Comparison of ENCODE assay signal across 17 cellular contexts in the genomic region with DNA sequence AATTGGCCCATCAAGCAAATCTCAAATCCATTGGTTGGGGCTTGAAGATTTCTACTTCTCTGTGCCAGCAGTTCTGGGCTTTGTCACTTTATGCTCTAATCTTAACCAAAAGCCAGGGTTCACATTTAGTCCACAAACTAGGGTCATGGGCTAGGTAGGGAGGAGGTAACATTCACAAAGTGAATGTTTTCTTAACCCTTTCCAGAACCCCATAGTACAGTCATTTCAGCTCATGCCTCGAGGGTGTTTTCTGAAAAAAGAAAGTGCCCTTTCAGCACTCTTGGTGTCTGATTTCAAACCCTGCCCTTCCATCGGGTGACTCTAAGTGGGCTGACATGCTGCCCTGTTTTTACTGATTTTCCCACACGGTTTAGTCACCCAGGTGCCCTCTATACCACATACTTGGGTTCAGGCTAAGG. TPM values are rescaled to one million over a fixed set of nuclear protein-coding genes. Genes with fewer than 3 reads are reported as not detected.
DNase-seq lines count a peak whose midpoint lies in the region; ATAC-seq, FAIRE-seq and TF ChIP-seq lines count a peak whose summit lies in the region.
"Had no signal": no experiment of that assay in that cellular context is flagged by ENCODE, and none has a peak within 500 bp of the region (broad histone marks: within the 10 kb centered on the region; RNA-seq: fewer than 3 reads in every experiment).

No MANE protein-coding gene starts in this region.

- peaks cover 5% of the 10 kb centered on the region for H3K27me3 Mint-ChIP-seq in CD4-positive, CD25-positive, alpha-beta regulatory T cell

- no peak overlapping the region for H2AFZ ChIP-seq in GM12878 (ENCODE audit: control insufficient read depth, low read depth, low read length)
- H2AFZ ChIP-seq: GM23248 had no signal

- H3K4me3 Mint-ChIP-seq in CD4-positive, CD25-positive, alpha-beta regulatory T cell: peak overlapping the region in 1 of 4 donors; percentile 62
- H3K4me3 Mint-ChIP-seq: WTC11 had no signal

- peaks cover 7 to 53% (median 21%) of the 10 kb centered on the region in 4 donors for H3K4me1 Mint-ChIP-seq in CD4-positive, CD25-positive, alpha-beta regulatory T cell

- peaks cover 87% of the 10 kb centered on the region for H3K79me2 ChIP-seq in GM12878 (ENCODE audit: control insufficient read depth, insufficient read depth, low read length)

- peaks cover 18% of the 10 kb centered on the region for H3K4me1 ChIP-seq in CD4-positive, CD25-positive, alpha-beta regulatory T cell (ENCODE audit: control insufficient read depth, insufficient read depth, low read length, poor library complexity, severe bottlenecking)
- H3K4me1 ChIP-seq in GM12878 (ENCODE audit: control insufficient read depth, insufficient read depth, low read length) (peaks cover 24% of the 10 kb centered on the region), suprapubic skin (peaks cover 15% of the 10 kb centered on the region), body of pancreas (peaks cover 10% of the 10 kb centered on the region)

- H3K4me2 ChIP-seq in GM12878 (ENCODE audit: control insufficient read depth, insufficient read depth): peak overlapping the region; percentile 98

- H3K27ac ChIP-seq in CD4-positive, CD25-positive, alpha-beta regulatory T cell (ENCODE audit: insufficient read depth, low read length, poor library complexity, severe bottlenecking): no peak overlapping the region
- peak overlapping the region; percentile 97 for H3K27ac ChIP-seq in GM12878 (ENCODE audit: control insufficient read depth, insufficient read depth)
- H3K27ac ChIP-seq in suprapubic skin: no peak overlapping the region
- H3K27ac ChIP-seq in body of pancreas: no peak overlapping the region
- H3K27ac ChIP-seq: GM23248, heart left ventricle, tibial nerve had no signal

- DNase-seq in CD4-positive, CD25-positive, alpha-beta regulatory T cell: peak in 1 of 3 donors; percentile 61
- no peak for DNase-seq in GM12892 (ENCODE audit: insufficient read length)
- DNase-seq in M059J (ENCODE audit: low read depth): peak; percentile 59
- DNase-seq in GM12878 (ENCODE audit: low read depth, low spot score): no peak
- DNase-seq in suprapubic skin (ENCODE audit: low spot score in 2 of 2): no peak
- DNase-seq in HuH-7.5 (ENCODE audit: low spot score): no peak
- no peak for DNase-seq in body of pancreas
- DNase-seq: amniotic stem cell; effector memory CD4-positive, alpha-beta T cell; GM23248; heart left ventricle; SHP77 had no signal

- no peak overlapping the region for H3K4me3 ChIP-seq in CD4-positive, CD25-positive, alpha-beta regulatory T cell (ENCODE audit: low read depth, low read length)
- H3K4me3 ChIP-seq in GM12878 (peak overlapping the region; percentile 69), suprapubic skin (no peak overlapping the region), body of pancreas (no peak overlapping the region)
- H3K4me3 ChIP-seq: GM23248, heart left ventricle had no signal

- H3K9me3 ChIP-seq in CD4-positive, CD25-positive, alpha-beta regulatory T cell (ENCODE audit: control insufficient read depth in 2 of 2, low read length in 2 of 2): no peaks in the 10 kb centered on the region
- H3K9me3 ChIP-seq in GM12878 (replicated peaks; ENCODE audit: control insufficient read depth, insufficient read depth, low read length) (no peaks in the 10 kb centered on the region), suprapubic skin (no peaks in the 10 kb centered on the region), body of pancreas (no peaks in the 10 kb centered on the region)
- H3K9me3 ChIP-seq: heart left ventricle, tibial nerve had no signal

- peak; percentile 97 for FAIRE-seq in GM12892 (lab: Jason Lieb, UNC)
- FAIRE-seq in GM12878 (lab: Jason Lieb, UNC): no peak

- RAD21 ChIA-PET in GM12878 (lab: Charles Lee; ENCODE audit: unreplicated experiment): interaction anchor here (1.0 to 22.2 kb wide), 3 partner anchors 14 to 51 kb away, joined by 3 to 657 read pairs (median 24); no protein-coding TSS in a partner anchor

- peak overlapping the region; percentile 92 for H3K9ac ChIP-seq in GM12878 (ENCODE audit: control insufficient read depth, insufficient read depth, low read length)
- H3K9ac ChIP-seq: GM23248 had no signal

- CTCF ChIA-PET in GM12878 (lab: Yijun Ruan, JAX): interaction anchor here (4.2 to 9.1 kb wide), 2 partner anchors 41 to 52 kb away, joined by 18 to 181 read pairs; no protein-coding TSS in a partner anchor

- in situ Hi-C loops in GM12878 (cut with MboI): loop anchor here (10.0 kb wide), 1 partner anchor 1422 kb away; no protein-coding TSS in a partner anchor

- SMC1A ChIA-PET in GM12878 (lab: Charles Lee; ENCODE audit: uncharacterized antibody, unreplicated experiment): interaction anchor here (1.3 to 32.6 kb wide), 8 partner anchors 8 to 93 kb away, joined by 4 to 972 read pairs (median 6); partner anchors contain the start of gene POU2AF3

- peaks cover 0 to 4% (median 0%) of the 10 kb centered on the region in 7 donors for H3K9me3 Mint-ChIP-seq in CD4-positive, CD25-positive, alpha-beta regulatory T cell
- H3K9me3 Mint-ChIP-seq: WTC11 had no signal

- TF ChIP-seq EP300 in GM12878 (IDR thresholded peaks at IDR 0.05; ENCODE audit: borderline replicate concordance in 1 of 2, control insufficient read depth in 1 of 2, low read depth in 2 of 2, low read length in 2 of 2) (no peak), suprapubic skin (IDR thresholded peaks at IDR 0.05) (no peak)

- intact Hi-C loops in GM12878 (cut with micrococcal nuclease; ENCODE audit: unreplicated experiment) (no loop called here), body of pancreas (cut with DNase I) (no loop called here)

- H4K20me1 ChIP-seq in GM12878 (ENCODE audit: control insufficient read depth, insufficient read depth): no peaks in the 10 kb centered on the region

- peak; percentile 57; the same call in 1 of the 2 replicates for TF ChIP-seq POLR2A in GM12892 (IDR thresholded peaks at IDR 0.05; ENCODE audit: low read depth, low read length)
- TF ChIP-seq POLR2A in GM12878 (IDR thresholded peaks at IDR 0.05; ENCODE audit: low read depth, low read length): no peak
- TF ChIP-seq POLR2A in suprapubic skin (IDR thresholded peaks at IDR 0.05): no peak
- TF ChIP-seq POLR2A in body of pancreas (IDR thresholded peaks at IDR 0.05): no peak

- no peaks in the 10 kb centered on the region for H3K27me3 ChIP-seq in CD4-positive, CD25-positive, alpha-beta regulatory T cell (ENCODE audit: control insufficient read depth, insufficient read depth, low read length)
- H3K27me3 ChIP-seq in GM12878 (replicated peaks in 1 of 2; ENCODE audit: control insufficient read depth in 2 of 2, insufficient read depth in 2 of 2, low read length in 1 of 2) (no peaks in the 10 kb centered on the region), suprapubic skin (no peaks in the 10 kb centered on the region), body of pancreas (no peaks in the 10 kb centered on the region)

- no peaks in the 10 kb centered on the region for H3K36me3 Mint-ChIP-seq in CD4-positive, CD25-positive, alpha-beta regulatory T cell
- H3K36me3 Mint-ChIP-seq: WTC11 had no signal

- peak overlapping the region; percentile 26 to 48 (median 29) for H3K27ac Mint-ChIP-seq in CD4-positive, CD25-positive, alpha-beta regulatory T cell
- H3K27ac Mint-ChIP-seq: WTC11 had no signal

- ATAC-seq in CD4-positive, CD25-positive, alpha-beta regulatory T cell (ENCODE audit: low read depth in 2 of 2): no peak
- ATAC-seq in GM12878 (peak; percentile 36), body of pancreas (no peak), GM18519 (IDR thresholded peaks at IDR 0.05; ENCODE audit: low FRiP score, unreplicated experiment) (no peak)
- ATAC-seq: heart left ventricle, WTC11 had no signal

- H3K36me3 ChIP-seq in CD4-positive, CD25-positive, alpha-beta regulatory T cell (ENCODE audit: control insufficient read depth, insufficient read depth, low read length): no peaks in the 10 kb centered on the region
- H3K36me3 ChIP-seq in GM12878 (ENCODE audit: control insufficient read depth in 2 of 2, insufficient read depth in 2 of 2, low read length in 1 of 2) (no peaks in the 10 kb centered on the region; a peak in 1 of 4 replicates), suprapubic skin (no peaks in the 10 kb centered on the region), body of pancreas (replicated peaks in 1 of 2; ENCODE audit: insufficient read depth in 1 of 2, low read depth in 2 of 2) (no peaks in the 10 kb centered on the region)
- H3K36me3 ChIP-seq: heart left ventricle, tibial nerve had no signal

- no peak for TF ChIP-seq RAD21 in GM12878 (IDR thresholded peaks at IDR 0.05; ENCODE audit: insufficient read depth, low read depth, low read length)

- no peak for TF ChIP-seq CTCF in GM12878 (IDR thresholded peaks at IDR 0.05 in 2 of 3, conservative IDR thresholded peaks at IDR 0.05 in 1 of 3; ENCODE audit: control insufficient read depth in 2 of 3, extremely low read depth in 1 of 3, insufficient read depth in 1 of 3, low read depth in 3 of 3, low read length in 3 of 3)
- no peak for TF ChIP-seq CTCF in suprapubic skin (IDR thresholded peaks at IDR 0.05)
- TF ChIP-seq CTCF in body of pancreas (IDR thresholded peaks at IDR 0.05): no peak

- BruUV-seq in GM12878 (replicated peaks; lab: Mats Ljungman, UMichigan): no TSS peak

- 0% methylated on average over 3 of the region's 3 CpGs for WGBS in GM12878 (ENCODE audit: insufficient coverage, insufficient replicate concordance, low lambda C conversion rate, missing lambda C conversion rate)
- 44% methylated on average over 3 of the region's 3 CpGs for WGBS in suprapubic skin
- WGBS in body of pancreas, 2 donors: 72 to 74% methylated on average over 3 of the region's 3 CpGs

- POLR2A ChIA-PET in GM12878 (lab: Charles Lee): interaction anchor here (0.8 to 19.8 kb wide), 3 partner anchors 11 to 54 kb away, joined by 3 to 415 read pairs (median 63); no protein-coding TSS in a partner anchor

RNA-seq across cellular contexts. Expression of gene POU2AF1, which starts 2.6 kb away (rescaled TPM):
- total RNA-seq in CD4-positive, CD25-positive, alpha-beta regulatory T cell: 4.8 TPM
- polyA plus RNA-seq in CD4-positive, CD25-positive, alpha-beta regulatory T cell: 1 to 10 TPM; 1.6 to 3.8 (median 2.2) TPM
- polyA plus RNA-seq in GM12892 (2012; ENCODE audit: missing spikeins): 151 TPM
- total RNA-seq in M059J (2014; rRNA removed; shearing (Covaris generic)): not detected in 2 replicates
- 165 and 176 TPM in 2 replicates for total RNA-seq in GM12878 (2013; cell fraction: nucleolus; rRNA removed)
- total RNA-seq in GM12878 (2014; rRNA removed) (28.7 and 31.2 TPM in 2 replicates), GM12878 (2014; rRNA removed; fragmentation: Illumina TruSeq; extraction: Trizol) (31.9 and 35.1 TPM in 2 replicates), GM12878 (2021) (165 and 169 TPM in 2 replicates), suprapubic skin (not detected), body of pancreas (1 to 10 TPM in 1 of 2 donors, not detected in 1; 8.9 TPM)
- 175 TPM for polyA plus RNA-seq in GM12878 (2011; ENCODE audit: low read depth)
- polyA plus RNA-seq in GM12878 (2011; rRNA removed) (34.5 and 61.7 TPM in 2 replicates), GM12878 (2014; fragmentation: Illumina TruSeq; extraction: Trizol) (97.7 and 107 TPM in 2 replicates), GM12878 (2014; fragmentation: Nextera tagmentation; extraction: Ambion mirVana) (10 to 100 TPM; 13.1 to 92.7 TPM), GM12878 (2014; rRNA removed) (93.5 and 128 TPM in 2 replicates), GM12878 (2016; fragmentation: Nextera tagmentation; extraction: Ambion mirVana) (10 to 100 TPM; 71.3 to 79.7 TPM)
- 57.8 and 71.0 TPM in 2 replicates for polyA plus RNA-seq in GM12878 (2011; cell fraction: cytosol; rRNA removed)
- 98.1 and 141 TPM in 2 replicates for polyA plus RNA-seq in GM12878 (2011; cell fraction: nucleus; rRNA removed)
- 246 and 275 TPM in 2 replicates for polyA plus RNA-seq in GM12878 (2012)
- 70.5 and 86.6 TPM in 2 replicates for polyA minus RNA-seq in GM12878 (2011; rRNA and poly(A)+ RNA removed)
- polyA minus RNA-seq in GM12878 (2011; cell fraction: cytosol; rRNA and poly(A)+ RNA removed): 55.2 and 55.6 TPM in 2 replicates
- 48.6 and 100 TPM in 2 replicates for polyA minus RNA-seq in GM12878 (2011; cell fraction: nucleus; rRNA and poly(A)+ RNA removed)
- total RNA-seq: LHCN-M2, osteoblast had no signal
